Comparison of ENCODE assay signal across 13 cellular contexts in genomic region chr18:39414009-39414700, GRCh38.
DNase-seq lines count a peak whose midpoint lies in the region; ATAC-seq and TF ChIP-seq lines count a peak whose summit lies in the region.
"Had no signal": no experiment of that assay in that cellular context is flagged by ENCODE, and none has a peak within 500 bp of the region (broad histone marks: within the 10 kb centered on the region; RNA-seq: fewer than 3 reads in every experiment).

No MANE protein-coding gene starts in this region.

- H3K27ac ChIP-seq in mammary epithelial cell (ENCODE audit: insufficient read depth, low read depth, low read length), result peak overlapping the region; percentile 27
- H3K27ac ChIP-seq: neutrophil, thyroid gland had no signal

- BruUV-seq in mammary epithelial cell (replicated peaks; lab: Mats Ljungman, UMichigan), result TSS peak; percentile 57

- dilution Hi-C loops in mammary epithelial cell (cut with HindIII; ENCODE audit: low sequenced_read_pairs), result no loop called here

- in situ Hi-C loops in mammary epithelial cell (cut with MboI; ENCODE audit: low sequenced_read_pairs in 2 of 2), result no loop called here

- no peak overlapping the region for H3K9ac ChIP-seq in mammary epithelial cell (ENCODE audit: insufficient read depth, low read length)

- CTCF ChIA-PET in mammary epithelial cell (lab: Charles Lee; ENCODE audit: low non-redundant PET), result interaction anchor here (0.6 kb wide), 1 partner anchor 41 kb away, joined by 3 read pairs; no protein-coding TSS in a partner anchor

- no peaks in the 10 kb centered on the region for H3K9me3 ChIP-seq in mammary epithelial cell (replicated peaks; ENCODE audit: insufficient read depth, low read length)
- H3K9me3 ChIP-seq: neutrophil, thyroid gland had no signal

- H3K4me3 ChIP-seq in mammary epithelial cell (replicated peaks in 1 of 3; ENCODE audit: insufficient read depth in 1 of 3, low read depth in 2 of 3, low read length in 3 of 3), result peak overlapping the region in 1 of 3 experiments; percentile 25
- H3K4me3 ChIP-seq: thyroid gland had no signal

- WGBS in mammary epithelial cell (ENCODE audit: low coverage, missing lambda C conversion rate), result 55% methylated on average over 4 of the region's 4 CpGs

- intact Hi-C loops in mammary epithelial cell (cut with micrococcal nuclease), result no loop called here

- H3K4me1 ChIP-seq in mammary epithelial cell (ENCODE audit: insufficient read depth, low read length), result peaks cover 13% of the 10 kb centered on the region
- H3K4me1 ChIP-seq: thyroid gland had no signal

- H2AFZ ChIP-seq in mammary epithelial cell (ENCODE audit: low read depth, low read length), result peak overlapping the region; percentile 40

- no peaks in the 10 kb centered on the region for H3K27me3 ChIP-seq in mammary epithelial cell (ENCODE audit: insufficient read depth, low read length)
- H3K27me3 ChIP-seq: neutrophil, thyroid gland had no signal

- H3K79me2 ChIP-seq in mammary epithelial cell (ENCODE audit: insufficient read depth, low read length), result no peaks in the 10 kb centered on the region

- no peaks in the 10 kb centered on the region for H3K36me3 ChIP-seq in mammary epithelial cell (ENCODE audit: insufficient read depth, low read length)
- H3K36me3 ChIP-seq: neutrophil, thyroid gland had no signal

- ATAC-seq in HG03159 (IDR thresholded peaks at IDR 0.05; ENCODE audit: unreplicated experiment), result no peak

- DNase-seq in EL, result peak; percentile 39
- DNase-seq in HT1080 (ENCODE audit: low read depth), result peak; percentile 93
- DNase-seq in mammary epithelial cell, result peak; percentile 88
- peak; percentile 31 for DNase-seq in non-pigmented ciliary epithelial cell (ENCODE audit: low read depth)
- no peak for DNase-seq in 8988T
- no peak for DNase-seq in Ammon's horn (ENCODE audit: low spot score)
- no peak for DNase-seq in stimulated activated CD4-positive, alpha-beta T cell treated with anti-CD3 and anti-CD28 coated beads, Interleukin-4, amount 100 ng/mL, for 24 hours
- DNase-seq: activated naive CD4-positive, alpha-beta T cell treated with anti-CD3 and anti-CD28 coated beads, Interleukin-2, amount 50 U/mL, for 16 hours; effector memory CD4-positive, alpha-beta T cell; NCI-H774; thyroid gland had no signal

- peak overlapping the region; percentile 58 for H3K4me2 ChIP-seq in mammary epithelial cell (ENCODE audit: insufficient read depth, low read depth, low read length)

- TF ChIP-seq CTCF in mammary epithelial cell (conservative IDR thresholded peaks at IDR 0.05 in 1 of 2, IDR thresholded peaks at IDR 0.05 in 1 of 2; ENCODE audit: extremely low read depth in 1 of 2, insufficient read depth in 1 of 2, low read depth in 1 of 2, low read length in 2 of 2), result no peak

- H4K20me1 ChIP-seq in mammary epithelial cell (ENCODE audit: insufficient read depth, low read length), result no peaks in the 10 kb centered on the region

Comparison
In these comparisons a context has a peak if more than half of its experiments do, and no peak if none do; other contexts are left out.
1. DNase-seq: peak in EL (single experiment), HT1080 (single experiment), mammary epithelial cell (single experiment) and non-pigmented ciliary epithelial cell (single experiment); none in 8988T (single experiment), Ammon's horn (single experiment) and stimulated activated CD4-positive, alpha-beta T cell treated with anti-CD3 and anti-CD28 coated beads, Interleukin-4, amount 100 ng/mL, for 24 hours (single experiment).